In the genomic region with DNA sequence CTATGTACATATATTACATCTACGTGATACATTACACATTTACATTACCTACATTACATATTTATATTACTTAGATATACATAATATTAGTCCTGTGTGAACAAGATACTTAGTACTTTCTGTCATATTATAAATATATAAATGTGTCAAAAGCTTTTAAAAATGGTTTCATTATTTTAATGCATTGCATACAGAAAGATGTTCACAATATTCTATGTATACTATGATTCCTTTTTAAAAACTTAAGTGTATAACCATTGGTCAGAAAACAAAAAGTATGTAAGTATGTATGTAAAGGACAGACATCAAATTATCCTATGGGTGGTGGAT, we compare ENCODE assay signal across 8 cellular contexts. TPM values are rescaled to one million over a fixed set of nuclear protein-coding genes. Genes with fewer than 3 reads are reported as not detected.
DNase-seq lines count a peak whose midpoint lies in the region; ATAC-seq lines count a peak whose summit lies in the region.

No MANE protein-coding gene starts in this region.

- H3K79me2 ChIP-seq in ACC112 (ENCODE audit: control insufficient read depth, insufficient read depth, low read length, unreplicated experiment): peaks cover 31% of the 10 kb centered on the region

- peak overlapping the region; percentile 83 for H3K4me3 ChIP-seq in ACC112 (ENCODE audit: low read depth, low read length)

- H3K36me3 Mint-ChIP-seq in IgD-negative memory B cell: no peaks in the 10 kb centered on the region
- peaks cover 15% of the 10 kb centered on the region for H3K36me3 Mint-ChIP-seq in central memory CD8-positive, alpha-beta T cell (ENCODE audit: insufficient read depth)
- no peaks in the 10 kb centered on the region for H3K36me3 Mint-ChIP-seq in naive B cell

- H3K27me3 ChIP-seq in ACC112 (ENCODE audit: insufficient read depth, low read length): peaks cover 20% of the 10 kb centered on the region

- H3K4me1 ChIP-seq in ACC112 (ENCODE audit: control insufficient read depth, insufficient read depth, low read length, unreplicated experiment): peaks cover 17% of the 10 kb centered on the region

- H3K4me3 Mint-ChIP-seq in IgD-negative memory B cell (peak overlapping the region; percentile 96 to 100 (median 97)), naive B cell (peak overlapping the region; percentile 93 to 99 (median 99))
- H3K4me3 Mint-ChIP-seq in central memory CD8-positive, alpha-beta T cell: peak overlapping the region; percentile 100

- H3K9me3 Mint-ChIP-seq in IgD-negative memory B cell (no peaks in the 10 kb centered on the region), naive B cell (no peaks in the 10 kb centered on the region)
- H3K9me3 Mint-ChIP-seq in central memory CD8-positive, alpha-beta T cell: no peaks in the 10 kb centered on the region

- H3K4me1 Mint-ChIP-seq in IgD-negative memory B cell: peaks cover 9 to 23% (median 15%) of the 10 kb centered on the region in 3 donors
- peaks cover 18% of the 10 kb centered on the region for H3K4me1 Mint-ChIP-seq in central memory CD8-positive, alpha-beta T cell
- H3K4me1 Mint-ChIP-seq in naive B cell: peaks cover 15 to 28% (median 16%) of the 10 kb centered on the region in 3 donors

- ATAC-seq in central memory CD8-positive, alpha-beta T cell (replicated peaks; ENCODE audit: extremely low read depth, poor library complexity, severe bottlenecking): no peak
- no peak for ATAC-seq in naive B cell (ENCODE audit: low read depth in 2 of 2)
- ATAC-seq in GM18520 (IDR thresholded peaks at IDR 0.05; ENCODE audit: unreplicated experiment): no peak
- no peak for ATAC-seq in HG03196 (IDR thresholded peaks at IDR 0.05; ENCODE audit: unreplicated experiment)
- ATAC-seq in GM21723 (IDR thresholded peaks at IDR 0.05; ENCODE audit: unreplicated experiment): no peak

- peak overlapping the region; percentile 76; the same call in 1 of the 2 replicates for H3K27ac ChIP-seq in ACC112 (ENCODE audit: low read depth, low read length)

- DNase-seq in central memory CD8-positive, alpha-beta T cell (ENCODE audit: low spot score in 2 of 2): no peak
- DNase-seq in naive B cell (no peak), retina (no peak)

- peak overlapping the region; percentile 96 for H2AFZ ChIP-seq in ACC112 (ENCODE audit: low read length, unreplicated experiment)

- H3K36me3 ChIP-seq in ACC112 (ENCODE audit: insufficient read depth, low read length): no peaks in the 10 kb centered on the region

- peak overlapping the region in 2 of 3 donors; percentile 91 to 97 for H3K27ac Mint-ChIP-seq in IgD-negative memory B cell
- H3K27ac Mint-ChIP-seq in central memory CD8-positive, alpha-beta T cell (ENCODE audit: low read depth): peak overlapping the region; percentile 98
- peak overlapping the region in 4 of 6 donors; percentile 88 to 97 (median 94) for H3K27ac Mint-ChIP-seq in naive B cell

- H3K27me3 Mint-ChIP-seq in IgD-negative memory B cell (peaks cover 5% of the 10 kb centered on the region), naive B cell (peaks cover 0 to 16% (median 5%) of the 10 kb centered on the region in 3 donors)
- H3K27me3 Mint-ChIP-seq in central memory CD8-positive, alpha-beta T cell: peaks cover 11% of the 10 kb centered on the region

RNA-seq across cellular contexts. Expression of a gene that starts 0.6 kb away (rescaled TPM):
- polyA plus RNA-seq in IgD-negative memory B cell (14.1 TPM), naive B cell (ENCODE audit: low read depth in 6 of 6) (10 to 100 TPM; 15.7 to 21.4 (median 17.1) TPM)

RNA-seq across cellular contexts. Expression of a gene that starts 5.5 kb away (rescaled TPM):
- polyA plus RNA-seq in IgD-negative memory B cell (not detected), naive B cell (ENCODE audit: low read depth in 6 of 6) (not detected)
